In the genomic region with DNA sequence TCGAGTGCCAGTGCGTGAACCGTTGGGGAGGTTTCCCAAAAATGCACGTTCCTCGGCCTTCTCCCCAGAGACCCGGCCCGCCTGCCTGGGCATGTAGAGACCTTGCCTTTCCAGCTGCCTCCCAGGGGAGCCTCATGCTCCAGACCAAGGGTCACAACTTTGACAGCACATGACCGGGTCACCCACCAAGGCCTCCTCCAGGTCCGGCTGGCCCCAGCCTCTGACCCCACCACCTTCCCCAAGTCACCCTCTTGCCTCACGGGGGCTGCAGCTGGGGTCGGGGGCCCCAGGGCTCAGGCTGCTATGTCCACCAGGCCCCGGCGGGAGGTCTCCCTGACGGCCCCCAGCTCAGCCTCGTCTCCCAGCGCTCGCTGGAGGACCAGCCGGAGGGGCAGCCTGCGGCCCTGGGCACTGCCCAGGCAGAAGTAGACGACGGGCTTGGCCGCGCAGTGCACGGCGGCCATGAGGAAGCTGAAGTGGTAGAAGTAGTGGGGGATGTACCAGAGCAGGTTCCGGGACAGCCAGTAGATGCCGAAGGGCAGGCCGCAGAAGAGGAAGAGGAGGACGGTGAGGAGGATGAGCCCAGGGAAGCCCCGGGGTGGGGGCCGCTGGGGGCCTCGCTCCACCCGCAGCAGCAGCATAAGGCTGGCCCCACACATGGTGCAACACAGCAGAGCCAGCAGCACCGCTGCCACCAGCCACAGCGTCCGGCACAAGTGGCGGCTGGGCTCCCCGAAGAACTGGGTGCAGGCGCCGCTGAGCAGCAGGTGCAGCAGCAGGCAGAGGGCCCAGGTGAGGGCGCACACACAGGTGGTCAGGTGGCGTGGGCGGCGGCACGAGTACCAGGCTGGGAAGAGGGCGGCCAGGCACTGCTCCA, we compare ENCODE assay signal across 18 cellular contexts. TPM values are rescaled to one million over a fixed set of nuclear protein-coding genes. Genes with fewer than 3 reads are reported as not detected.
DNase-seq lines count a peak whose midpoint lies in the region; ATAC-seq, FAIRE-seq and TF ChIP-seq lines count a peak whose summit lies in the region.
"Had no signal": no experiment of that assay in that cellular context is flagged by ENCODE, and none has a peak within 500 bp of the region (broad histone marks: within the 10 kb centered on the region; RNA-seq: fewer than 3 reads in every experiment).

No MANE protein-coding gene starts in this region.

- no peak overlapping the region for H3K4me3 ChIP-seq in right cardiac atrium (ENCODE audit: low read length)
- H3K4me3 ChIP-seq in upper lobe of right lung = no peak overlapping the region
- H3K4me3 ChIP-seq in SJCRH30 = no peak overlapping the region
- no peak overlapping the region for H3K4me3 ChIP-seq in GM23338
- H3K4me3 ChIP-seq: ascending aorta, esophagus squamous epithelium had no signal

- intact Hi-C loops in right cardiac atrium (cut with DNase I) = no loop called here
- intact Hi-C loops in Right ventricle myocardium inferior (cut with DNase I) = no loop called here
- intact Hi-C loops in upper lobe of right lung (cut with DNase I) = no loop called here

- H3K27me3 ChIP-seq in right cardiac atrium (ENCODE audit: control insufficient read depth, insufficient read depth) (no peaks in the 10 kb centered on the region), upper lobe of right lung (peaks cover 42% of the 10 kb centered on the region), SJCRH30 (0 out of 2 replicates have a peak, but pooled peaks cover 11% of the 10 kb centered on the region), GM23338 (ENCODE audit: insufficient read depth) (no peaks in the 10 kb centered on the region)
- H3K27me3 ChIP-seq: ascending aorta had no signal

- H3K9me3 Mint-ChIP-seq in GM23338 = no peaks in the 10 kb centered on the region
- H3K9me3 Mint-ChIP-seq: CD4-positive, alpha-beta T cell; stimulated activated effector memory CD8-positive, alpha-beta T cell treated with anti-CD3 and anti-CD28 coated beads, Interleukin-12 subunit alpha, Interleukin-12 subunit beta, amount 100 ng/mL, for 72 hours had no signal

- no peaks in the 10 kb centered on the region for H3K9me2 ChIP-seq in GM23338 (ENCODE audit: insufficient read depth)

- no peak overlapping the region for H3K27ac Mint-ChIP-seq in GM23338
- H3K27ac Mint-ChIP-seq: CD4-positive, alpha-beta T cell; stimulated activated effector memory CD8-positive, alpha-beta T cell treated with anti-CD3 and anti-CD28 coated beads, Interleukin-12 subunit alpha, Interleukin-12 subunit beta, amount 100 ng/mL, for 72 hours had no signal

- H4K20me1 ChIP-seq in GM23338 (replicated peaks; ENCODE audit: insufficient read depth) = no peaks in the 10 kb centered on the region

- no peaks in the 10 kb centered on the region for H3K79me2 ChIP-seq in GM23338 (replicated peaks; ENCODE audit: insufficient read depth)

- no peak for ATAC-seq in right cardiac atrium
- no peak for ATAC-seq in Right ventricle myocardium inferior
- no peak for ATAC-seq in upper lobe of right lung
- no peak for ATAC-seq in GM23338
- ATAC-seq: left ventricle myocardium superior; stimulated activated effector memory CD8-positive, alpha-beta T cell treated with anti-CD3 and anti-CD28 coated beads, Interleukin-12 subunit alpha, Interleukin-12 subunit beta, amount 100 ng/mL, for 72 hours had no signal

- H3K4me1 ChIP-seq in right cardiac atrium (ENCODE audit: control insufficient read depth, insufficient read depth, low read length) (no peaks in the 10 kb centered on the region), upper lobe of right lung (no peaks in the 10 kb centered on the region), SJCRH30 (no peaks in the 10 kb centered on the region), GM23338 (ENCODE audit: insufficient read depth) (peaks cover 9% of the 10 kb centered on the region; the same call in 1 of the 2 replicates)
- H3K4me1 ChIP-seq: ascending aorta, esophagus squamous epithelium had no signal

- FAIRE-seq in frontal cortex (lab: Jason Lieb, UNC) = no peak
- FAIRE-seq: RCC 7860 had no signal

- H3K36me3 ChIP-seq in upper lobe of right lung (no peaks in the 10 kb centered on the region), SJCRH30 (no peaks in the 10 kb centered on the region), GM23338 (ENCODE audit: insufficient read depth) (no peaks in the 10 kb centered on the region)
- H3K36me3 ChIP-seq: ascending aorta, esophagus squamous epithelium, neutrophil had no signal

- peaks cover 19% of the 10 kb centered on the region; the same call in 2 of the 3 replicates for H3K4me1 Mint-ChIP-seq in GM23338

- no peaks in the 10 kb centered on the region for H3F3A ChIP-seq in GM23338 (replicated peaks; ENCODE audit: low read depth)

- no peak overlapping the region for H3K4me2 ChIP-seq in GM23338

- DNase-seq in right cardiac atrium (peak in 2 of 3 donors; percentile 44 to 61), Right ventricle myocardium inferior (ENCODE audit: missing footprints) (no peak), NOMO-1 treated with DMSO at 0.1 percent for 48 hours (lab: John Stamatoyannopoulos, UW; ENCODE audit: unreplicated experiment) (peak; percentile 64), frontal cortex (ENCODE audit: low spot score in 2 of 2) (peak; percentile 3 to 24), upper lobe of right lung (peak; percentile 63), SJCRH30 (no peak), GM23338 (ENCODE audit: low spot score) (no peak), EL (no peak)
- DNase-seq: activated naive CD4-positive, alpha-beta T cell treated with Interleukin-2 at 50 U/mL for 16 hours; esophagus squamous epithelium; left ventricle myocardium superior; NCI-H146 had no signal

- H3K36me3 Mint-ChIP-seq in GM23338 (ENCODE audit: low read depth) = no peaks in the 10 kb centered on the region
- H3K36me3 Mint-ChIP-seq: stimulated activated effector memory CD8-positive, alpha-beta T cell treated with anti-CD3 and anti-CD28 coated beads, Interleukin-12 subunit alpha, Interleukin-12 subunit beta, amount 100 ng/mL, for 72 hours had no signal

- H3K27ac ChIP-seq in right cardiac atrium (ENCODE audit: low read length) (no peak overlapping the region), upper lobe of right lung (no peak overlapping the region), SJCRH30 (no peak overlapping the region), GM23338 (ENCODE audit: low read depth) (no peak overlapping the region)
- H3K27ac ChIP-seq: ascending aorta, esophagus squamous epithelium, neutrophil had no signal

- no peak for TF ChIP-seq CTCF in upper lobe of right lung (IDR thresholded peaks at IDR 0.05)
- no peak for TF ChIP-seq CTCF in GM23338 (conservative IDR thresholded peaks at IDR 0.05; ENCODE audit: low read depth in 2 of 2)

- 84% methylated on average over 46 of the region's 46 CpGs for WGBS in right cardiac atrium

- no peak overlapping the region for H3K4me3 Mint-ChIP-seq in GM23338
- H3K4me3 Mint-ChIP-seq: CD4-positive, alpha-beta T cell; stimulated activated effector memory CD8-positive, alpha-beta T cell treated with anti-CD3 and anti-CD28 coated beads, Interleukin-12 subunit alpha, Interleukin-12 subunit beta, amount 100 ng/mL, for 72 hours had no signal

- H3K9me3 ChIP-seq in right cardiac atrium (ENCODE audit: control insufficient read depth, low read length) = no peaks in the 10 kb centered on the region
- no peaks in the 10 kb centered on the region for H3K9me3 ChIP-seq in upper lobe of right lung
- no peaks in the 10 kb centered on the region for H3K9me3 ChIP-seq in SJCRH30 (replicated peaks)
- H3K9me3 ChIP-seq: ascending aorta, esophagus squamous epithelium, neutrophil had no signal

- H2AFZ ChIP-seq in GM23338 = no peak overlapping the region

- H3K27me3 Mint-ChIP-seq in GM23338 (ENCODE audit: insufficient read depth, low read depth, poor library complexity) = peaks cover 15% of the 10 kb centered on the region

TF ChIP-seq in GM23338, 12 proteins besides CTCF, POLR2A, EP300 and RAD21 (continues in another document):
- TF ChIP-seq EZH2phosphoT487 (IDR thresholded peaks at IDR 0.05; ENCODE audit: unreplicated experiment) = no peak
- TF ChIP-seq ZNF331 (CRISPR knock-in tag; IDR thresholded peaks at IDR 0.05; ENCODE audit: low read depth) = no peak
- TF ChIP-seq ZNF114 (CRISPR knock-in tag; IDR thresholded peaks at IDR 0.05) = no peak

RNA-seq across cellular contexts. Expression of a gene that starts 4.4 kb away (rescaled TPM):
- total RNA-seq in right cardiac atrium (under 1 TPM in 3 of 4 donors, not detected in 1; 0.28 to 0.43 (median 0.38) TPM), Right ventricle myocardium inferior (not detected), frontal cortex (not detected), upper lobe of right lung (not detected)
- polyA plus RNA-seq in right cardiac atrium (0.11 TPM), GM23338 (2016; fragmentation: Nextera tagmentation; extraction: Ambion mirVana) (not detected in 2 replicates)
- total RNA-seq in SJCRH30 (2014; rRNA removed; shearing (Covaris generic)) = not detected in 2 replicates
- not detected in 2 replicates for total RNA-seq in GM23338 (2014; rRNA removed; shearing (Covaris generic))
- total RNA-seq: ascending aorta; CD4-positive, alpha-beta T cell; temporal lobe had no signal

RNA-seq across cellular contexts. Expression of a gene that starts 9.2 kb away (rescaled TPM):
- total RNA-seq in right cardiac atrium (not detected), Right ventricle myocardium inferior (not detected), frontal cortex (not detected), upper lobe of right lung (not detected)
- polyA plus RNA-seq in right cardiac atrium (not detected), GM23338 (2016; fragmentation: Nextera tagmentation; extraction: Ambion mirVana) (not detected in 2 replicates)
- total RNA-seq in SJCRH30 (2014; rRNA removed; shearing (Covaris generic)) = not detected in 2 replicates
- not detected in 2 replicates for total RNA-seq in GM23338 (2014; rRNA removed; shearing (Covaris generic))
- total RNA-seq: ascending aorta; CD4-positive, alpha-beta T cell; esophagus squamous epithelium; left ventricle myocardium superior; temporal lobe had no signal

Comparison
In these comparisons a context has a peak if more than half of its experiments do, and no peak if none do; other contexts are left out.
1. DNase-seq: peak in right cardiac atrium (2 of 3), NOMO-1 treated with DMSO at 0.1 percent for 48 hours (single experiment), frontal cortex (2 of 2) and upper lobe of right lung (single experiment); none in Right ventricle myocardium inferior (single experiment), SJCRH30 (0 of 2), GM23338 (single experiment) and EL (single experiment).